ENCODE assay signal across 33 cellular contexts in genomic region chr12:50207424-50207823, GRCh38.
"Had no signal": no experiment of that assay in that cellular context is flagged by ENCODE, and none has a peak within 500 bp of the region (broad histone marks: within the 10 kb centered on the region; RNA-seq: fewer than 3 reads in every experiment).

No MANE protein-coding gene starts in this region.

- H3K27me3 Mint-ChIP-seq: activated B cell treated with CpG ODN at 0.5 μM for 24 hours; activated CD4-positive, alpha-beta memory T cell treated with anti-CD3 and anti-CD28 coated beads for 36 hours; brain had no signal

- ATAC-seq: activated naive CD4-positive, alpha-beta T cell treated with anti-CD3 and anti-CD28 coated beads, Interleukin-2, amount 50 U/mL, for 72 hours; activated T-cell treated with anti-CD3 and anti-CD28 coated beads, Interleukin-2, amount 50 U/mL, for 4 hours had no signal

- H3K27ac ChIP-seq: SJSA1, VCaP had no signal

- H3K9me3 Mint-ChIP-seq: activated CD4-positive, alpha-beta memory T cell treated with anti-CD3 and anti-CD28 coated beads for 36 hours; activated naive CD4-positive, alpha-beta T cell treated with anti-CD3 and anti-CD28 coated beads for 36 hours; activated naive CD4-positive, alpha-beta T cell treated with anti-CD3 and anti-CD28 coated beads, Interleukin-2, amount 50 U/mL, for 72 hours; activated T-cell treated with anti-CD3 and anti-CD28 coated beads, Interleukin-2, amount 50 U/mL, for 4 hours; activated T-helper 1 cell treated with anti-CD3 and anti-CD28 coated beads, Interleukin-12 subunit alpha, Interleukin-12 subunit beta, Interleukin-2, Interleukin-4 antibody, amounts not matched to agents 30 ng/mL and 10 ng/mL and 1 ng/mL, durations not matched to agents 14 hours and 24 hours and 36 hours; brain had no signal

- H3K27ac Mint-ChIP-seq: activated B cell treated with CpG ODN at 0.5 μM for 24 hours; activated CD4-positive, alpha-beta memory T cell treated with anti-CD3 and anti-CD28 coated beads for 36 hours; activated naive CD4-positive, alpha-beta T cell treated with anti-CD3 and anti-CD28 coated beads for 36 hours; activated naive CD4-positive, alpha-beta T cell treated with anti-CD3 and anti-CD28 coated beads, Interleukin-2, amount 50 U/mL, for 72 hours; activated T-helper 1 cell treated with anti-CD3 and anti-CD28 coated beads, Interleukin-12 subunit alpha, Interleukin-12 subunit beta, Interleukin-2, Interleukin-4 antibody, amounts not matched to agents 30 ng/mL and 10 ng/mL and 1 ng/mL, durations not matched to agents 14 hours and 24 hours and 36 hours; brain had no signal

- H3K4me3 ChIP-seq: MG63, SJSA1 had no signal

- H3K4me2 ChIP-seq: SK-N-SH had no signal

- H3K9ac ChIP-seq: SK-N-SH had no signal

- H3K4me3 Mint-ChIP-seq: activated B cell treated with CpG ODN at 0.5 μM for 24 hours; activated CD4-positive, alpha-beta memory T cell treated with anti-CD3 and anti-CD28 coated beads for 36 hours; activated naive CD4-positive, alpha-beta T cell treated with anti-CD3 and anti-CD28 coated beads for 36 hours; activated T-cell treated with anti-CD3 and anti-CD28 coated beads, Interleukin-2, amount 50 U/mL, for 4 hours; activated T-helper 1 cell treated with anti-CD3 and anti-CD28 coated beads, Interleukin-12 subunit alpha, Interleukin-12 subunit beta, Interleukin-2, Interleukin-4 antibody, amounts not matched to agents 30 ng/mL and 10 ng/mL and 1 ng/mL, durations not matched to agents 14 hours and 24 hours and 36 hours; brain had no signal

- H3K27me3 ChIP-seq: MG63, SJSA1 had no signal

- H3K9me3 ChIP-seq: MG63, SJSA1, SK-N-SH had no signal

- DNase-seq: activated B cell treated with CpG ODN at 0.5 μM for 24 hours; activated CD4-positive, alpha-beta memory T cell treated with anti-CD3 and anti-CD28 coated beads for 36 hours; activated CD4-positive, alpha-beta T cell treated with anti-CD3 and anti-CD28 coated beads for 4 hours; activated CD4-positive, alpha-beta T cell treated with anti-CD3 and anti-CD28 coated beads, Interleukin-2, amount 50 U/mL, for 1 hour; activated CD4-positive, CD25-positive, alpha-beta regulatory T cell treated with anti-CD3 and anti-CD28 coated beads, Interleukin-2, amount 50 U/mL, for 72 hours; activated CD8-positive, alpha-beta memory T cell treated with anti-CD3 and anti-CD28 coated beads, Interleukin-2, amount 50 U/mL, for 4 hours; activated gamma-delta T cell treated with Interleukin-2 at 50 U/mL for 16 hours; activated naive CD4-positive, alpha-beta T cell treated with anti-CD3 and anti-CD28 coated beads for 36 hours; activated T-cell treated with anti-CD3 and anti-CD28 coated beads for 4 hours; activated T-cell treated with anti-CD3 and anti-CD28 coated beads, Interleukin-2, amount 50 U/mL, for 4 hours; anterior cingulate cortex; caudate nucleus; Kasumi-1; MG63; NCI-H1048; NCI-H1105 treated with DMSO at 0.1 percent for 48 hours; NCI-H1436; NCI-H1694; NCI-H1930; NCI-H2081 treated with DMSO at 0.1 percent for 48 hours; NCI-H345; NCI-H524 treated with DMSO at 0.1 percent for 48 hours; NCI-H748 treated with DMSO at 0.1 percent for 48 hours; NK-92 treated with Interleukin-12 subunit alpha and Interleukin-12 subunit beta, amount 100 ng/mL, for 24 hours; SHP77 treated with DMSO at 0.1 percent for 48 hours; SK-N-SH; T-helper 2 cell; T-helper 9 cell had no signal
